ENCODE assay signal across 12 cellular contexts in genomic region chr6:159679091-159680077, GRCh38. TPM values are rescaled to one million over a fixed set of nuclear protein-coding genes. Genes with fewer than 3 reads are reported as not detected.
DNase-seq lines count a peak whose midpoint lies in the region; ATAC-seq and TF ChIP-seq lines count a peak whose summit lies in the region.
"Had no signal": no experiment of that assay in that cellular context is flagged by ENCODE, and none has a peak within 500 bp of the region (broad histone marks: within the 10 kb centered on the region; RNA-seq: fewer than 3 reads in every experiment).

No MANE protein-coding gene starts in this region.

- peaks cover 14% of the 10 kb centered on the region for H3K4me1 Mint-ChIP-seq in activated CD8-positive, alpha-beta memory T cell treated with anti-CD3 and anti-CD28 coated beads, Interleukin-2, amount 10 ng/mL, durations not matched to agents 7 days and 5 days

- ATAC-seq in activated CD8-positive, alpha-beta memory T cell treated with anti-CD3 and anti-CD28 coated beads, Interleukin-2, amount 10 ng/mL, durations not matched to agents 7 days and 5 days = peak; percentile 27
- ATAC-seq in HG02763 (IDR thresholded peaks at IDR 0.05; ENCODE audit: unreplicated experiment) = no peak
- ATAC-seq: SK-N-SH treated with all-trans-retinoic acid at 6 μM for 48 hours; stimulated activated memory B cell treated with anti-CD40 and anti-IgM and Interleukin-4, amounts not matched to agents 10 μg/mL and 1 μg/mL and 100 μg/mL, for 72 hours had no signal

- no peak for TF ChIP-seq CTCF in epithelial cell of esophagus (IDR thresholded peaks at IDR 0.05; ENCODE audit: insufficient read depth, low read depth, low read length, missing control alignments)

- H3K36me3 ChIP-seq in MG63 = peaks cover 44% of the 10 kb centered on the region

- CTCF ChIA-PET in activated CD8-positive, alpha-beta memory T cell treated with anti-CD3 and anti-CD28 coated beads, Interleukin-2, amount 10 ng/mL, durations not matched to agents 7 days and 5 days (lab: Charles Lee) = interaction anchor here (1.3 to 3.1 kb wide), 2 partner anchors 13 to 505 kb away, joined by 4 to 16 read pairs; partner anchors contain the start of gene SOD2

- no peaks in the 10 kb centered on the region for H3K9me3 ChIP-seq in MG63

- H3K4me3 ChIP-seq in MG63 (no peak overlapping the region), epithelial cell of esophagus (ENCODE audit: low read length) (no peak overlapping the region)

- H3K27me3 Mint-ChIP-seq in activated CD8-positive, alpha-beta memory T cell treated with anti-CD3 and anti-CD28 coated beads, Interleukin-2, amount 10 ng/mL, durations not matched to agents 7 days and 5 days = no peaks in the 10 kb centered on the region
- H3K27me3 Mint-ChIP-seq: stimulated activated memory B cell treated with anti-CD40 and anti-IgM and Interleukin-4, amounts not matched to agents 10 μg/mL and 1 μg/mL and 100 μg/mL, for 72 hours had no signal

- peak overlapping the region; percentile 13 for H3K27ac Mint-ChIP-seq in activated CD8-positive, alpha-beta memory T cell treated with anti-CD3 and anti-CD28 coated beads, Interleukin-2, amount 10 ng/mL, durations not matched to agents 7 days and 5 days
- H3K27ac Mint-ChIP-seq: stimulated activated memory B cell treated with anti-CD40 and anti-IgM and Interleukin-4, amounts not matched to agents 10 μg/mL and 1 μg/mL and 100 μg/mL, for 72 hours had no signal

- peaks cover 4% of the 10 kb centered on the region for H3K9me3 Mint-ChIP-seq in activated CD8-positive, alpha-beta memory T cell treated with anti-CD3 and anti-CD28 coated beads, Interleukin-2, amount 10 ng/mL, durations not matched to agents 7 days and 5 days (ENCODE audit: low read depth)
- H3K9me3 Mint-ChIP-seq: stimulated activated memory B cell treated with anti-CD40 and anti-IgM and Interleukin-4, amounts not matched to agents 10 μg/mL and 1 μg/mL and 100 μg/mL, for 72 hours had no signal

- no peaks in the 10 kb centered on the region for H3K27me3 ChIP-seq in MG63

- peaks cover 21% of the 10 kb centered on the region for H3K36me3 Mint-ChIP-seq in activated CD8-positive, alpha-beta memory T cell treated with anti-CD3 and anti-CD28 coated beads, Interleukin-2, amount 10 ng/mL, durations not matched to agents 7 days and 5 days

- no peak for DNase-seq in activated CD8-positive, alpha-beta memory T cell treated with anti-CD3 and anti-CD28 coated beads, Interleukin-2, amount 10 ng/mL, durations not matched to agents 7 days and 5 days
- no peak for DNase-seq in activated CD8-positive, alpha-beta memory T cell treated with anti-CD3 and anti-CD28 coated beads for 24 hours
- DNase-seq in MG63 (peak; percentile 70), epithelial cell of esophagus (ENCODE audit: low read depth) (peak; percentile 26), SW480 (ENCODE audit: low spot score) (no peak), cerebellar cortex (ENCODE audit: low spot score) (no peak)
- peak; percentile 36 for DNase-seq in stimulated activated CD4-positive, alpha-beta T cell treated with anti-CD3 and anti-CD28 coated beads, Interleukin-4, amount 100 ng/mL, for 24 hours
- DNase-seq: activated gamma-delta T cell treated with Interleukin-2 at 50 U/mL for 16 hours, NCI-H1930 had no signal

- no peak overlapping the region for H3K4me3 Mint-ChIP-seq in activated CD8-positive, alpha-beta memory T cell treated with anti-CD3 and anti-CD28 coated beads, Interleukin-2, amount 10 ng/mL, durations not matched to agents 7 days and 5 days
- H3K4me3 Mint-ChIP-seq: stimulated activated memory B cell treated with anti-CD40 and anti-IgM and Interleukin-4, amounts not matched to agents 10 μg/mL and 1 μg/mL and 100 μg/mL, for 72 hours had no signal

RNA-seq across cellular contexts. Expression of gene SOD2, which starts 13.7 kb away (rescaled TPM):
- 10 to 100 TPM; 47.8 to 50.2 TPM for total RNA-seq in activated CD8-positive, alpha-beta memory T cell treated with anti-CD3 and anti-CD28 coated beads, Interleukin-2, amount 10 ng/mL, durations not matched to agents 7 days and 5 days
- 33.0 and 51.1 TPM in 2 replicates for total RNA-seq in MG63 (2014; rRNA removed; shearing (Covaris generic); ENCODE audit: low replicate concordance)

RNA-seq across cellular contexts. Expression of gene WTAP, which starts 47.9 kb away (rescaled TPM):
- total RNA-seq in activated CD8-positive, alpha-beta memory T cell treated with anti-CD3 and anti-CD28 coated beads, Interleukin-2, amount 10 ng/mL, durations not matched to agents 7 days and 5 days = 100 to 1,000 TPM; 103 to 128 TPM
- total RNA-seq in MG63 (2014; rRNA removed; shearing (Covaris generic); ENCODE audit: low replicate concordance) = 65.3 and 94.1 TPM in 2 replicates

Comparison
In these comparisons a context has a peak if more than half of its experiments do, and no peak if none do; other contexts are left out.
1. DNase-seq: peak in MG63 (single experiment), epithelial cell of esophagus (single experiment) and stimulated activated CD4-positive, alpha-beta T cell treated with anti-CD3 and anti-CD28 coated beads, Interleukin-4, amount 100 ng/mL, for 24 hours (single experiment); none in activated CD8-positive, alpha-beta memory T cell treated with anti-CD3 and anti-CD28 coated beads, Interleukin-2, amount 10 ng/mL, durations not matched to agents 7 days and 5 days (single experiment), activated CD8-positive, alpha-beta memory T cell treated with anti-CD3 and anti-CD28 coated beads for 24 hours (single experiment), SW480 (single experiment) and cerebellar cortex (single experiment).